ENCODE assay signal across 8 cellular contexts in the genomic region with DNA sequence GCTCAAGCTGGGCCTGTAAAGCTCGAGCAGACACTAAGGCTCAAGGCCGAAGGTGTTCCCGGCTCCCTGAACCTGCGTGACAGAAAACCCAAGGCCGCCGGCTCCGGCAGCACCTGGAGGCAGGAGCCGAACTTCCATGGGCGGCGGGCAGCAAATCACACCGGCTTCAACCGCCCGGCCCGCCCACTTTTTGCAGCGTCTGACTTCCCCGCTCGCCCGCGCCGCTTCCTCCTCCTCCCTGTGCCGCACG. TPM values are rescaled to one million over a fixed set of nuclear protein-coding genes. Genes with fewer than 3 reads are reported as not detected.
A peak's percentile ranks its signal among the peaks of the same experiment; 100 is the strongest.
DNase-seq lines count a peak whose midpoint lies in the region; ATAC-seq, FAIRE-seq and TF ChIP-seq lines count a peak whose summit lies in the region.

No MANE protein-coding gene starts in this region.

- peak overlapping the region in 3 of 4 experiments; percentile 76 to 87 (median 85); a peak in 4 of 7 replicates for H3K9ac ChIP-seq in H1 (replicated peaks in 1 of 4; ENCODE audit: extremely low read depth in 1 of 4, low read depth in 3 of 4, low read length in 3 of 4)

- WGBS in H1 (ENCODE audit: extremely low coverage in 1 of 2, insufficient coverage in 1 of 2, insufficient read length in 1 of 2, insufficient replicate concordance in 2 of 2, low coverage in 1 of 2, low lambda C conversion rate in 2 of 2, missing lambda C conversion rate in 1 of 2), 2 experiments = 3% methylated on average over 9 of the region's 22 CpGs; no CpG with 5 or more reads in 1 of the 2 experiments
- WGBS in mesodermal cell (ENCODE audit: insufficient coverage in 2 of 2), 2 experiments = 0% methylated on average over 20 to 21 of the region's 22 CpGs

- H3K4ac ChIP-seq in H1 (replicated peaks; ENCODE audit: insufficient read length, low read depth, low read length) = no peak overlapping the region

- ATAC-seq in GM19395 (IDR thresholded peaks at IDR 0.05; ENCODE audit: unreplicated experiment) (peak; percentile 65), HG03521 (IDR thresholded peaks at IDR 0.05; ENCODE audit: unreplicated experiment) (peak; percentile 40)

- no peak overlapping the region for H4K91ac ChIP-seq in H1 (replicated peaks; ENCODE audit: insufficient read length, low read length)

- peak overlapping the region; percentile 66 for H3K4me3 ChIP-seq in AG10803 (ENCODE audit: low read length)
- peak overlapping the region; percentile 38 to 63 (median 52) for H3K4me3 ChIP-seq in H1 (ENCODE audit: extremely low read depth in 1 of 4, insufficient read depth in 2 of 4, low read depth in 3 of 4, low read length in 4 of 4)
- peak overlapping the region; percentile 62 for H3K4me3 ChIP-seq in mesodermal cell (ENCODE audit: extremely low read depth, insufficient read depth, low read length, poor library complexity, severe bottlenecking)

- peaks cover 8% of the 10 kb centered on the region for H3K23me2 ChIP-seq in H1 (ENCODE audit: low read depth, low read length)

- TF ChIP-seq CTCF in AG10803 (conservative IDR thresholded peaks at IDR 0.05; ENCODE audit: low read length) (no peak), H1 (IDR thresholded peaks at IDR 0.05; ENCODE audit: control extremely low read depth in 1 of 3, insufficient read depth in 1 of 3, low read depth in 1 of 3, low read length in 3 of 3) (no peak)

- H2BK20ac ChIP-seq in H1 (ENCODE audit: low read length) = no peak overlapping the region

- TF ChIP-seq POLR2A in H1 (IDR thresholded peaks at IDR 0.05; ENCODE audit: control extremely low read depth in 1 of 2, low read depth in 2 of 2, low read length in 2 of 2) = no peak

- peaks cover 0 to 9% (median 5%) of the 10 kb centered on the region in 4 experiments; a peak in 6 of 7 replicates for H3K4me1 ChIP-seq in H1 (replicated peaks in 1 of 4; ENCODE audit: control insufficient read depth in 3 of 4, insufficient read depth in 4 of 4, low read length in 3 of 4)
- peaks cover 12% of the 10 kb centered on the region for H3K4me1 ChIP-seq in mesodermal cell (ENCODE audit: control insufficient read depth, insufficient read depth, low read length, poor library complexity, severe bottlenecking)

- peak overlapping the region; percentile 10 for H3K56ac ChIP-seq in H1 (replicated peaks; ENCODE audit: insufficient read length, low read depth, low read length)

- H4K5ac ChIP-seq in H1 (ENCODE audit: insufficient read length, low read depth, low read length) = peak overlapping the region; percentile 13

- no peak overlapping the region; the same call in 1 of the 2 replicates for H2BK5ac ChIP-seq in H1 (ENCODE audit: low read depth, low read length)

- peak overlapping the region; percentile 95; the same call in 1 of the 2 replicates for H4K8ac ChIP-seq in H1 (ENCODE audit: extremely low read depth, insufficient read depth, low read length)

- DNase-seq in AG10803 (ENCODE audit: low read depth) = peak; percentile 75
- peak; percentile 61 for DNase-seq in NCI-H82 treated with DMSO at 0.1 percent for 48 hours (lab: John Stamatoyannopoulos, UW; ENCODE audit: unreplicated experiment)
- DNase-seq in activated CD8-positive, alpha-beta memory T cell treated with anti-CD3 and anti-CD28 coated beads for 48 hours (ENCODE audit: low read depth in 2 of 3, low spot score in 2 of 3) = peak; percentile 69 to 78 (median 70)
- peak in 1 of 2 experiments; percentile 33 for DNase-seq in H1 (ENCODE audit: low read depth in 1 of 2, low spot score in 2 of 2)
- peak; percentile 70 to 71 for DNase-seq in stimulated activated CD8-positive, alpha-beta memory T cell treated with anti-CD3 and anti-CD28 coated beads, Interleukin-15, amount 100 ng/mL, for 4 hours (ENCODE audit: low read depth in 2 of 2)

- H3K27ac ChIP-seq in H1 (ENCODE audit: low read depth, low read length) (peak overlapping the region; percentile 76; the same call in 1 of the 2 replicates), mesodermal cell (ENCODE audit: low read depth, low read length, severe bottlenecking) (peak overlapping the region; percentile 94)

- H2BK15ac ChIP-seq in H1 (ENCODE audit: low read length) = 0 out of 2 replicates have a peak overlapping the region, but pooled peaks have one; percentile 31

- POLR2A ChIA-PET in H1 (lab: Charles Lee; ENCODE audit: partially characterized antibody) = interaction anchor here (1.0 to 1.7 kb wide), 3 partner anchors 11 to 16 kb away, joined by 5 to 6 read pairs (median 5); a partner anchor contains a TSS

- H3K23ac ChIP-seq in H1 (ENCODE audit: insufficient read length) = no peak overlapping the region

- no peak for TF ChIP-seq RAD21 in H1 (IDR thresholded peaks at IDR 0.05 in 1 of 2, conservative IDR thresholded peaks at IDR 0.05 in 1 of 2; ENCODE audit: low read depth in 2 of 2, low read length in 2 of 2)

- H4K20me1 ChIP-seq in H1 (replicated peaks in 1 of 2; ENCODE audit: control insufficient read depth in 1 of 2, insufficient read depth in 2 of 2, low read length in 2 of 2) = peaks cover 12 to 16% of the 10 kb centered on the region in 2 experiments

- H3K36me3 ChIP-seq in H1 (ENCODE audit: control insufficient read depth in 2 of 4, insufficient read depth in 4 of 4, low read length in 3 of 4) (no peaks in the 10 kb centered on the region), mesodermal cell (ENCODE audit: control insufficient read depth, insufficient read depth, low read length) (peaks cover 9% of the 10 kb centered on the region)

- TF ChIP-seq EP300 in H1 (IDR thresholded peaks at IDR 0.05; ENCODE audit: borderline replicate concordance in 1 of 2, low read depth in 2 of 2, low read length in 2 of 2) = no peak

- peaks cover 9% of the 10 kb centered on the region; the same call in 1 of the 2 replicates for H3K79me1 ChIP-seq in H1 (ENCODE audit: low read depth, low read length)

- H2BK120ac ChIP-seq in H1 (replicated peaks; ENCODE audit: low read depth, low read length) = no peak overlapping the region

- CTCF ChIA-PET in H1 (lab: Charles Lee; ENCODE audit: partially characterized antibody) = interaction anchor here (0.6 to 1.9 kb wide), 4 partner anchors 30 to 552 kb away, joined by 3 to 6 read pairs (median 4); no protein-coding TSS in a partner anchor

- no peak overlapping the region for H3K14ac ChIP-seq in H1 (ENCODE audit: insufficient read length)

- peak overlapping the region; percentile 95 for H3K18ac ChIP-seq in H1 (ENCODE audit: extremely low read depth, low read length)

- H2AFZ ChIP-seq in H1 (ENCODE audit: low read length) = no peak overlapping the region

- H3K27me3 ChIP-seq in H1 (replicated peaks in 1 of 4; ENCODE audit: control insufficient read depth in 3 of 4, extremely low read depth in 1 of 4, insufficient read depth in 3 of 4, low read length in 3 of 4) = peaks cover 18 to 40% (median 39%) of the 10 kb centered on the region in 4 experiments

- FAIRE-seq in H1 (lab: Jason Lieb, UNC) = no peak

- H3K79me2 ChIP-seq in H1 (ENCODE audit: control insufficient read depth in 1 of 2, insufficient read depth in 2 of 2, low read length in 2 of 2) = peaks cover 11 to 33% of the 10 kb centered on the region in 2 experiments

- no peaks in the 10 kb centered on the region for H3K9me3 ChIP-seq in H1 (ENCODE audit: insufficient read depth in 2 of 2, low read depth in 1 of 2, low read length in 1 of 2)
- H3K9me3 ChIP-seq in mesodermal cell (ENCODE audit: control insufficient read depth, low read length) = no peaks in the 10 kb centered on the region

- H3K4me2 ChIP-seq in H1 (ENCODE audit: insufficient read depth in 1 of 2, low read depth in 2 of 2, low read length in 2 of 2) = peak overlapping the region; percentile 61 to 78

- peak overlapping the region; percentile 17; the same call in 1 of the 2 replicates for H2BK12ac ChIP-seq in H1 (ENCODE audit: low read depth, low read length)

- H2AK5ac ChIP-seq in H1 (ENCODE audit: low read depth, low read length) = no peak overlapping the region

TF ChIP-seq in H1, 55 proteins besides CTCF, POLR2A, EP300 and RAD21 (continues in another document):
- TF ChIP-seq SP4 (IDR thresholded peaks at IDR 0.05; ENCODE audit: low read length) (0 out of 2 replicates have a peak, but pooled peaks have one; percentile 39), EZH2 (IDR thresholded peaks at IDR 0.05; ENCODE audit: low read depth, low read length, severe bottlenecking) (no peak), TAF1 (IDR thresholded peaks at IDR 0.05; ENCODE audit: low read depth, low read length) (peak; percentile 69; the same call in 1 of the 2 replicates), CBX5 (IDR thresholded peaks at IDR 0.05; ENCODE audit: low read depth, low read length) (no peak), SIX5 (IDR thresholded peaks at IDR 0.05; ENCODE audit: low read depth, low read length) (no peak), TAF7 (optimal IDR thresholded peaks at IDR 0.05; ENCODE audit: borderline replicate concordance, low read depth, low read length) (peak; percentile 56), GABPA (IDR thresholded peaks at IDR 0.05; ENCODE audit: borderline replicate concordance, insufficient read depth, low read length) (0 out of 2 replicates have a peak, but pooled peaks have one; percentile 24)

RNA-seq across cellular contexts. Expression of a gene that starts 0.9 kb away (rescaled TPM):
- 129 TPM in 2 replicates for total RNA-seq in H1 (2021; fragmentation: NEBNext Ultra II Directional; extraction: Animal tissue kit (Norgen Biotek cat#: 25700))
- 26.7 and 40.3 TPM in 2 replicates for polyA plus RNA-seq in H1 (2011; rRNA removed)
- 36.6 TPM for polyA plus RNA-seq in H1 (2011; cell fraction: cytosol; rRNA removed)
- polyA plus RNA-seq in H1 (2011; cell fraction: nucleus; rRNA removed) = 84.1 TPM
- 66.4 to 82.6 TPM (median 77.2 TPM) in 4 replicates for polyA plus RNA-seq in H1 (2012, experiment 1 of 2)
- 11.1 TPM for polyA plus RNA-seq in H1 (2012, experiment 2 of 2)
- 41.1 TPM for polyA plus RNA-seq in H1 (2013, experiment 1 of 2)
- 39.6 TPM for polyA plus RNA-seq in H1 (2013, experiment 2 of 2)
- polyA minus RNA-seq in H1 (2011; rRNA and poly(A)+ RNA removed) = 79.1 and 96.2 TPM in 2 replicates
- 53.7 TPM for polyA minus RNA-seq in H1 (2011; cell fraction: cytosol; rRNA and poly(A)+ RNA removed)
- polyA minus RNA-seq in H1 (2011; cell fraction: nucleus; rRNA and poly(A)+ RNA removed) = 117 TPM
- 72.4 TPM for polyA plus RNA-seq in mesodermal cell (2013, experiment 1 of 2)
- 67.5 TPM for polyA plus RNA-seq in mesodermal cell (2013, experiment 2 of 2)

RNA-seq across cellular contexts. Expression of a gene that starts 14.3 kb away (rescaled TPM):
- 50.1 and 53.1 TPM in 2 replicates for total RNA-seq in H1 (2021; fragmentation: NEBNext Ultra II Directional; extraction: Animal tissue kit (Norgen Biotek cat#: 25700))
- 19.8 and 30.6 TPM in 2 replicates for polyA plus RNA-seq in H1 (2011; rRNA removed)
- polyA plus RNA-seq in H1 (2011; cell fraction: cytosol; rRNA removed) = 22.0 TPM
- 59.2 TPM for polyA plus RNA-seq in H1 (2011; cell fraction: nucleus; rRNA removed)
- polyA plus RNA-seq in H1 (2012, experiment 1 of 2) = 30.2 to 39.2 TPM (median 33.8 TPM) in 4 replicates
- 21.8 TPM for polyA plus RNA-seq in H1 (2012, experiment 2 of 2)
- 21.7 TPM for polyA plus RNA-seq in H1 (2013, experiment 1 of 2)
- 21.1 TPM for polyA plus RNA-seq in H1 (2013, experiment 2 of 2)
- polyA minus RNA-seq in H1 (2011; rRNA and poly(A)+ RNA removed) = 39.5 and 52.7 TPM in 2 replicates
- 40.8 TPM for polyA minus RNA-seq in H1 (2011; cell fraction: cytosol; rRNA and poly(A)+ RNA removed)
- polyA minus RNA-seq in H1 (2011; cell fraction: nucleus; rRNA and poly(A)+ RNA removed) = 37.0 TPM
- 19.3 TPM for polyA plus RNA-seq in mesodermal cell (2013, experiment 1 of 2)
- polyA plus RNA-seq in mesodermal cell (2013, experiment 2 of 2) = 18.9 TPM
